1 cellular context compared by ENCODE assay signal in genomic region chr2:11822746-11823411, GRCh38.
A peak's percentile ranks its signal among the peaks of the same experiment; 100 is the strongest.
TF ChIP-seq lines count a peak whose summit lies in the region.

No MANE protein-coding gene starts in this region.

TF ChIP-seq in HepG2, 621 proteins besides CTCF, POLR2A, EP300 and RAD21 (continued from another document and continues in another):
- TF ChIP-seq TARDBP (CRISPR knock-in tag; IDR thresholded peaks at IDR 0.05), result no peak
- TF ChIP-seq ZNF280D (CRISPR knock-in tag; IDR thresholded peaks at IDR 0.05), result 0 out of 2 replicates have a peak, but pooled peaks have one; percentile 41
- peak; percentile 71; the same call in 1 of the 2 replicates for TF ChIP-seq FOXK1 (CRISPR knock-in tag; IDR thresholded peaks at IDR 0.05; ENCODE audit: borderline replicate concordance, low read depth)
- TF ChIP-seq ZNF609 (CRISPR knock-in tag; IDR thresholded peaks at IDR 0.05; ENCODE audit: borderline replicate concordance), result peak; percentile 87
- TF ChIP-seq SNAPC4 (CRISPR knock-in tag; IDR thresholded peaks at IDR 0.05), result peak; percentile 73; the same call in 1 of the 2 replicates
- no peak for TF ChIP-seq CERS6 (CRISPR knock-in tag; IDR thresholded peaks at IDR 0.05)
- TF ChIP-seq ZNF430 (CRISPR knock-in tag; IDR thresholded peaks at IDR 0.05), result peak; percentile 58; the same call in 1 of the 2 replicates
- no peak for TF ChIP-seq TFE3 (CRISPR knock-in tag; IDR thresholded peaks at IDR 0.05)
- 0 out of 2 replicates have a peak, but pooled peaks have one; percentile 25 for TF ChIP-seq ZNF710 (CRISPR knock-in tag; IDR thresholded peaks at IDR 0.05; ENCODE audit: borderline replicate concordance)
- 0 out of 2 replicates have a peak, but pooled peaks have one; percentile 22 for TF ChIP-seq ZNF350 (CRISPR knock-in tag; IDR thresholded peaks at IDR 0.05; ENCODE audit: borderline replicate concordance, low read depth)
- TF ChIP-seq SALL1 (CRISPR knock-in tag; IDR thresholded peaks at IDR 0.05), result peak; percentile 80
- TF ChIP-seq PAXIP1 (CRISPR knock-in tag; conservative IDR thresholded peaks at IDR 0.05), result peak; percentile 81
- peak; percentile 30; the same call in 1 of the 2 replicates for TF ChIP-seq ZNF503 (CRISPR knock-in tag; IDR thresholded peaks at IDR 0.05)
- peak; percentile 98 for TF ChIP-seq SP5 (CRISPR knock-in tag; IDR thresholded peaks at IDR 0.05; ENCODE audit: borderline replicate concordance, low read depth)
- TF ChIP-seq RARA (CRISPR knock-in tag; IDR thresholded peaks at IDR 0.05), result peak; percentile 53; the same call in 1 of the 2 replicates
- TF ChIP-seq FOXO1 (CRISPR knock-in tag; IDR thresholded peaks at IDR 0.05), result peak; percentile 43; the same call in 1 of the 2 replicates
- TF ChIP-seq MED8 (CRISPR knock-in tag; IDR thresholded peaks at IDR 0.05; ENCODE audit: insufficient replicate concordance), result no peak
- no peak for TF ChIP-seq HNF4G (IDR thresholded peaks at IDR 0.05; ENCODE audit: borderline replicate concordance, low read depth, low read length)
- peak; percentile 51; the same call in 1 of the 2 replicates for TF ChIP-seq HNF4G (CRISPR knock-in tag; IDR thresholded peaks at IDR 0.05; ENCODE audit: borderline replicate concordance, low read depth)
- TF ChIP-seq JARID2 (CRISPR knock-in tag; IDR thresholded peaks at IDR 0.05; ENCODE audit: insufficient replicate concordance), result no peak
- no peak for TF ChIP-seq ATF7 (IDR thresholded peaks at IDR 0.05)
- TF ChIP-seq ATF7 (CRISPR knock-in tag; IDR thresholded peaks at IDR 0.05), result 0 out of 2 replicates have a peak, but pooled peaks have one; percentile 38
- TF ChIP-seq HOMEZ (CRISPR knock-in tag; IDR thresholded peaks at IDR 0.05; ENCODE audit: low read depth), result peak; percentile 94
- peak; percentile 12; the same call in 1 of the 2 replicates for TF ChIP-seq ZNF3 (CRISPR knock-in tag; IDR thresholded peaks at IDR 0.05)
- TF ChIP-seq ZFY (CRISPR knock-in tag; IDR thresholded peaks at IDR 0.05), result peak; percentile 40; the same call in 1 of the 2 replicates
